ENCODE assay signal across 10 cellular contexts in the genomic region with DNA sequence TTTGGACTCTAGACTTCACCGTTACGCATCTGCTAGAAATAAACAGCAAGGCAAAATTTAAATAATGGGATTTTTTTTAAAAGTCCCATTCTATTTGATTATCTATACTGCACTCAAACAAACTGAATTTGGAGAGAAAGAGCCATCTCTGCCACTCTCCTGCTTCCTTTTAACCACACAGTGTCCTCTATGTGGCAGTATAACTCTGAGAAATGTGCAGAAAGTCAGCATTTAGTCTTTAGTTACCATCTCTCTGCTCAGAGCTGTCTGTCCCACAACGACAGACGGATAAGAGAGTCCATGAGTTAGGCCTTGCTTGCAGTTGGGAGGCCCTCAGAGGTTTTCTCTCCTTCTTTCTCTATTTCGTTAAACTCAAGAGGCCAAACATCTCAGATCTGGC. TPM values are rescaled to one million over a fixed set of nuclear protein-coding genes. Genes with fewer than 3 reads are reported as not detected.
DNase-seq lines count a peak whose midpoint lies in the region; ATAC-seq and TF ChIP-seq lines count a peak whose summit lies in the region.
"Had no signal": no experiment of that assay in that cellular context is flagged by ENCODE, and none has a peak within 500 bp of the region (broad histone marks: within the 10 kb centered on the region; RNA-seq: fewer than 3 reads in every experiment).

No MANE protein-coding gene starts in this region.

- intact Hi-C loops in sciatic nerve (cut with DNase I): no loop called here

- peak; percentile 11 to 16 for TF ChIP-seq CTCF in fibroblast of lung (conservative IDR thresholded peaks at IDR 0.05 in 1 of 2, IDR thresholded peaks at IDR 0.05 in 1 of 2; ENCODE audit: low read depth in 1 of 2, low read length in 2 of 2)

- H4K20me1 ChIP-seq in fibroblast of lung (ENCODE audit: control insufficient read depth, extremely low read depth, insufficient read depth, low read length): no peaks in the 10 kb centered on the region
- H4K20me1 ChIP-seq: BLaER1 had no signal

- ATAC-seq in sciatic nerve (peak; percentile 74), HG03442 (IDR thresholded peaks at IDR 0.05; ENCODE audit: unreplicated experiment) (no peak)

- no peaks in the 10 kb centered on the region for H3K9me3 ChIP-seq in fibroblast of lung (ENCODE audit: control insufficient read depth, insufficient read depth, low read depth, low read length)
- H3K9me3 ChIP-seq: BLaER1 had no signal

- no peak overlapping the region for H3K4me2 ChIP-seq in fibroblast of lung (ENCODE audit: extremely low read depth, insufficient read depth, low read length)

- no peak overlapping the region for H3K9ac ChIP-seq in fibroblast of lung (ENCODE audit: insufficient read depth, low read length)
- H3K9ac ChIP-seq: BLaER1 had no signal

- no peaks in the 10 kb centered on the region for H3K27me3 ChIP-seq in fibroblast of lung (ENCODE audit: control insufficient read depth, insufficient read depth, low read length)
- H3K27me3 ChIP-seq: BLaER1 had no signal

- no peaks in the 10 kb centered on the region for H3K36me3 ChIP-seq in fibroblast of lung (ENCODE audit: control insufficient read depth, insufficient read depth, low read length)
- H3K36me3 ChIP-seq: BLaER1 had no signal

- no peak overlapping the region for H3K4me3 ChIP-seq in fibroblast of lung (replicated peaks in 1 of 4; ENCODE audit: control extremely low read depth in 1 of 4, insufficient read depth in 1 of 4, low read depth in 3 of 4, low read length in 4 of 4)
- H3K4me3 ChIP-seq: BLaER1 had no signal

- DNase-seq in NCI-H345 (lab: John Stamatoyannopoulos, UW) (peak; percentile 8), NCI-H345 treated with DMSO at 0.1 percent for 48 hours (lab: John Stamatoyannopoulos, UW; ENCODE audit: unreplicated experiment) (no peak), OCI-M1 (lab: John Stamatoyannopoulos, UW) (peak; percentile 66), fibroblast of lung (ENCODE audit: low read depth in 2 of 2) (peak in 1 of 2 donors; percentile 20), sciatic nerve (ENCODE audit: low spot score) (no peak), activated gamma-delta T cell (lab: John Stamatoyannopoulos, UW) (no peak), CD1c-positive myeloid dendritic cell (ENCODE audit: extremely low spot score) (no peak)
- DNase-seq: NCI-H1048 had no signal

- no peaks in the 10 kb centered on the region for H3K79me2 ChIP-seq in fibroblast of lung (ENCODE audit: control insufficient read depth, insufficient read depth, low read length)

- no peaks in the 10 kb centered on the region for H3K4me1 ChIP-seq in fibroblast of lung (ENCODE audit: control insufficient read depth, extremely low read depth, insufficient read depth, low read length)

- H2AFZ ChIP-seq in fibroblast of lung (ENCODE audit: low read length): no peak overlapping the region

- H3K27ac ChIP-seq in fibroblast of lung (ENCODE audit: insufficient read depth, low read length): no peak overlapping the region
- H3K27ac ChIP-seq: BLaER1 had no signal

RNA-seq across cellular contexts. Expression of a gene that starts 21.2 kb away (rescaled TPM):
- total RNA-seq in fibroblast of lung (3.5 TPM in 1 of 2 replicates, not detected in the other), sciatic nerve (0.85 TPM)
- 0.48 and 0.89 TPM in 2 replicates for polyA plus RNA-seq in fibroblast of lung
- polyA plus RNA-seq in fibroblast of lung (2012): 0.27 and 0.55 TPM in 2 replicates
- not detected in 2 replicates for polyA minus RNA-seq in fibroblast of lung (ENCODE audit: low replicate concordance)

Comparison
In these comparisons a context has a peak if more than half of its experiments do, and no peak if none do; other contexts are left out.
1. DNase-seq: peak in NCI-H345 (single experiment) and OCI-M1 (single experiment); none in NCI-H345 treated with DMSO at 0.1 percent for 48 hours (single experiment), sciatic nerve (single experiment), activated gamma-delta T cell (single experiment) and CD1c-positive myeloid dendritic cell (single experiment).